Comparison of ENCODE assay signal across 8 cellular contexts in the genomic region with DNA sequence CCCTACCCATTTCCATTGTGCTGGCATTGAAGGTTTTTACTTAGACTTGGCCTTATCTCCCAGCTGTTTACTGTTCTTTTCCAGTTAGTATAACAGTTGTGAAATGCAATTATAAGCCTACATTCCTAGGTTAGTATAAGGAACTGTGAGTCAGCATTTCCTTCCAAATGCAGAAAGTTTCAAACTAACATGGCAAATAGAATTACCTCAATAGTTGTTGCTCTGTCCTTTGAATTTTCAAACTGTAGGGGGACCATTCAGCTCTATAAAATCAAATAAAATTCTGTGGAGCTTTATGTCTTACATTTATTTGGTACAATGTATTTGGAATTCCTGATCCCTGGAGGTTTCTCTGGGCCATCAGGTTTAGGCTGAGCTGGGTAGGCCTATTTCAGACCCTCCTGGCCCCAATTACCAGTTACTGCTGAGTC. TPM values are rescaled to one million over a fixed set of nuclear protein-coding genes. Genes with fewer than 3 reads are reported as not detected.
A peak's percentile ranks its signal among the peaks of the same experiment; 100 is the strongest.
DNase-seq lines count a peak whose midpoint lies in the region; ATAC-seq and TF ChIP-seq lines count a peak whose summit lies in the region.

No MANE protein-coding gene starts in this region.

- H3K27ac Mint-ChIP-seq in type B pancreatic cell: peak overlapping the region; percentile 51

- H3K9me2 ChIP-seq in hepatocyte (replicated peaks; ENCODE audit: insufficient read depth): no peaks in the 10 kb centered on the region

- peak in 1 of 6 experiments; percentile 17 for TF ChIP-seq CTCF in adrenal gland (IDR thresholded peaks at IDR 0.05)
- TF ChIP-seq CTCF in hepatocyte (IDR thresholded peaks at IDR 0.05; ENCODE audit: poor library complexity): no peak
- TF ChIP-seq CTCF in type B pancreatic cell (conservative IDR thresholded peaks at IDR 0.05): no peak

- no peak for ATAC-seq in GM21381 (IDR thresholded peaks at IDR 0.05; ENCODE audit: unreplicated experiment)
- ATAC-seq in HG03460 (IDR thresholded peaks at IDR 0.05; ENCODE audit: unreplicated experiment): no peak
- no peak for ATAC-seq in GM21529 (IDR thresholded peaks at IDR 0.05; ENCODE audit: unreplicated experiment)

- H3K9me3 Mint-ChIP-seq in type B pancreatic cell: no peaks in the 10 kb centered on the region

- H3K4me1 ChIP-seq in adrenal gland (replicated peaks in 1 of 2) (peaks cover 35 to 42% of the 10 kb centered on the region in 2 donors), hepatocyte (ENCODE audit: insufficient read depth) (peaks cover 26% of the 10 kb centered on the region)

- H3K4me3 Mint-ChIP-seq in type B pancreatic cell: no peak overlapping the region

- H3K27me3 ChIP-seq in adrenal gland (no peaks in the 10 kb centered on the region), hepatocyte (no peaks in the 10 kb centered on the region)

- H3K4me3 ChIP-seq in adrenal gland (no peak overlapping the region), hepatocyte (no peak overlapping the region)

- H3K36me3 ChIP-seq in adrenal gland (replicated peaks in 1 of 2): no peaks in the 10 kb centered on the region
- no peaks in the 10 kb centered on the region for H3K36me3 ChIP-seq in hepatocyte (replicated peaks; ENCODE audit: insufficient read depth, low read depth)

- H3K9me3 ChIP-seq in adrenal gland (replicated peaks in 1 of 3) (no peaks in the 10 kb centered on the region), hepatocyte (ENCODE audit: low read depth) (no peaks in the 10 kb centered on the region)

- DNase-seq in DMS53 (lab: John Stamatoyannopoulos, UW): peak; percentile 33
- no peak for DNase-seq in DMS53 treated with DMSO at 0.1 percent for 48 hours (lab: John Stamatoyannopoulos, UW; ENCODE audit: unreplicated experiment)
- DNase-seq in adrenal gland: no peak
- peak; percentile 67 for DNase-seq in hepatocyte (ENCODE audit: low spot score)
- DNase-seq in type B pancreatic cell (ENCODE audit: extremely low spot score, unreplicated experiment): no peak

- no peak overlapping the region for H2AFZ ChIP-seq in hepatocyte

- H3K27me3 Mint-ChIP-seq in type B pancreatic cell: no peaks in the 10 kb centered on the region

- H3K36me3 Mint-ChIP-seq in type B pancreatic cell: no peaks in the 10 kb centered on the region

- intact Hi-C loops in adrenal gland (cut with DNase I): no loop called here

- peak overlapping the region in 4 of 5 donors; percentile 4 to 84 (median 74) for H3K27ac ChIP-seq in adrenal gland
- peak overlapping the region; percentile 81 for H3K27ac ChIP-seq in hepatocyte

- H3K79me2 ChIP-seq in hepatocyte: no peaks in the 10 kb centered on the region

- no peak for TF ChIP-seq POLR2A in adrenal gland (IDR thresholded peaks at IDR 0.05)

- H3K4me2 ChIP-seq in hepatocyte: peak overlapping the region; percentile 37

- H4K20me1 ChIP-seq in hepatocyte (ENCODE audit: insufficient read depth, poor library complexity, severe bottlenecking): no peaks in the 10 kb centered on the region

- H3K4me1 Mint-ChIP-seq in type B pancreatic cell (ENCODE audit: unreplicated experiment): peaks cover 3% of the 10 kb centered on the region

RNA-seq across cellular contexts. Expression of a gene that starts 47.2 kb away (rescaled TPM):
- total RNA-seq in adrenal gland: 100 to 1,000 TPM in 1 of 8 donors, 10 to 100 TPM in 7; 33.5 to 138 (median 60.0) TPM
- polyA plus RNA-seq in adrenal gland: 10 to 100 TPM; 25.3 to 40.9 (median 32.9) TPM
- 7.6 and 11.2 TPM in 2 replicates for total RNA-seq in hepatocyte
- 3.1 and 3.5 TPM in 2 replicates for polyA plus RNA-seq in hepatocyte
- total RNA-seq in type B pancreatic cell (ENCODE audit: low replicate concordance): 24.9 and 44.1 TPM in 2 replicates

Comparison
In these comparisons a context has a peak if more than half of its experiments do, and no peak if none do; other contexts are left out.
1. DNase-seq: peak in DMS53 (single experiment) and hepatocyte (single experiment); none in DMS53 treated with DMSO at 0.1 percent for 48 hours (single experiment), adrenal gland (0 of 7) and type B pancreatic cell (single experiment).